In the genomic region with DNA sequence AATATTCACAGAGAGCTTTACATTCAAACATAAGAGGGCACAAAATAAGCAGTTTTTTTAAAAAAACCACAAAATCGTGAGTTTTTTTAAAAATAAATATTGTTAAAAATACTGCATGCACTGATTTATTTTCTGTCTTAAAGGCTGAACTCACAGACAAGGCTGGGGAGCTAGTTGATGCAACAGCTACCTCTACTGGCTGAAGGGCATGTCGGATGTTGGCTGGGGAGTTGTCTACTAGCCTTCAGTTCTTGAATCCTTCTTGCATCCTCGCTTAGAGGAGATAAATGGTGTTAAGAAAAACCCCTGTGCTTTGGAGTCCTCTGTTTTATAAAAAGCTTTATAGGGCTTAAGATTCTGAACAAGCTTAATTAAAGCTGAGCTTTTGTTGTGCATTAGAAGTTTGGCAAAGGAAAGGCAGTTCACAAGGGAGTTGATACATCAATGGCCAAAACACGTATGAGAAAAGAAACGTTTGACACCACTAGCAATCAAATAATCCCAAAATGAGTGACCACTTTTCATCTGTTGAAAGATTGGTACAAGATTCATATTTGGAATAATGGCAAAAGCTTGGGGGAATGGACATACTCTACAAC, we compare ENCODE assay signal across 8 cellular contexts.
A peak's percentile ranks its signal among the peaks of the same experiment; 100 is the strongest.
DNase-seq lines count a peak whose midpoint lies in the region; ATAC-seq and TF ChIP-seq lines count a peak whose summit lies in the region.

No MANE protein-coding gene starts in this region.

- H3K27me3 ChIP-seq in Peyer's patch (no peaks in the 10 kb centered on the region), right lobe of liver (no peaks in the 10 kb centered on the region)

- TF ChIP-seq POLR2A in Peyer's patch (IDR thresholded peaks at IDR 0.05) (no peak), right lobe of liver (IDR thresholded peaks at IDR 0.05) (no peak)

- ATAC-seq in activated naive CD8-positive, alpha-beta T cell treated with anti-CD3 and anti-CD28 coated beads, Interleukin-2, amount 50 U/mL, for 24 hours, result no peak
- ATAC-seq in right lobe of liver, result peak; percentile 89 to 97 (median 94)
- ATAC-seq in GM21515 (IDR thresholded peaks at IDR 0.05; ENCODE audit: unreplicated experiment), result no peak
- ATAC-seq in GM19035 (IDR thresholded peaks at IDR 0.05; ENCODE audit: unreplicated experiment), result no peak

- H3K4me3 Mint-ChIP-seq in activated naive CD8-positive, alpha-beta T cell treated with anti-CD3 and anti-CD28 coated beads for 36 hours, result no peak overlapping the region
- H3K4me3 Mint-ChIP-seq in activated naive CD8-positive, alpha-beta T cell treated with anti-CD3 and anti-CD28 coated beads, Interleukin-2, amount 50 U/mL, for 24 hours, result no peak overlapping the region

- H3K4me1 ChIP-seq in Peyer's patch (no peaks in the 10 kb centered on the region), right lobe of liver (no peaks in the 10 kb centered on the region)

- intact Hi-C loops in right lobe of liver (cut with DNase I), result loop anchor here (10.0 kb wide), 1 partner anchor 323 kb away; no protein-coding TSS in a partner anchor

- no peak overlapping the region for H3K4me3 ChIP-seq in Peyer's patch
- H3K4me3 ChIP-seq in right lobe of liver, result no peak overlapping the region

- H3K27ac Mint-ChIP-seq in activated naive CD8-positive, alpha-beta T cell treated with anti-CD3 and anti-CD28 coated beads for 36 hours, result no peak overlapping the region
- H3K27ac Mint-ChIP-seq in activated naive CD8-positive, alpha-beta T cell treated with anti-CD3 and anti-CD28 coated beads, Interleukin-2, amount 50 U/mL, for 24 hours, result no peak overlapping the region

- H3K36me3 ChIP-seq in Peyer's patch (peaks cover 0 to 49% (median 0%) of the 10 kb centered on the region in 3 donors), right lobe of liver (peaks cover 0 to 2% (median 0%) of the 10 kb centered on the region in 4 donors)

- H3K27ac ChIP-seq in Peyer's patch (no peak overlapping the region), right lobe of liver (no peak overlapping the region)

- no peaks in the 10 kb centered on the region for H3K27me3 Mint-ChIP-seq in activated naive CD8-positive, alpha-beta T cell treated with anti-CD3 and anti-CD28 coated beads for 36 hours
- H3K27me3 Mint-ChIP-seq in activated naive CD8-positive, alpha-beta T cell treated with anti-CD3 and anti-CD28 coated beads, Interleukin-2, amount 50 U/mL, for 24 hours, result no peaks in the 10 kb centered on the region

- H3K9me3 ChIP-seq in Peyer's patch, result no peaks in the 10 kb centered on the region
- H3K9me3 ChIP-seq in right lobe of liver, result no peaks in the 10 kb centered on the region

- peaks cover 15% of the 10 kb centered on the region for H3K36me3 Mint-ChIP-seq in activated naive CD8-positive, alpha-beta T cell treated with anti-CD3 and anti-CD28 coated beads for 36 hours
- peaks cover 32% of the 10 kb centered on the region for H3K36me3 Mint-ChIP-seq in activated naive CD8-positive, alpha-beta T cell treated with anti-CD3 and anti-CD28 coated beads, Interleukin-2, amount 50 U/mL, for 24 hours (ENCODE audit: low read depth)

- peak in 4 of 6 experiments; percentile 42 to 83 (median 82) for TF ChIP-seq CTCF in Peyer's patch (IDR thresholded peaks at IDR 0.05)
- TF ChIP-seq CTCF in right lobe of liver (IDR thresholded peaks at IDR 0.05), result peak; percentile 70 to 86 (median 80)

- DNase-seq in activated naive CD8-positive, alpha-beta T cell treated with anti-CD3 and anti-CD28 coated beads for 36 hours, result peak; percentile 13
- no peak for DNase-seq in activated naive CD8-positive, alpha-beta T cell treated with anti-CD3 and anti-CD28 coated beads, Interleukin-2, amount 50 U/mL, for 24 hours
- DNase-seq in LHCN-M2 (ENCODE audit: low read depth), result peak; percentile 62
- peak in 1 of 3 donors; percentile 66 for DNase-seq in Peyer's patch
- peak; percentile 87 for DNase-seq in dermis blood vessel endothelial cell
- peak in 2 of 3 donors; percentile 34 to 66 for DNase-seq in right lobe of liver

- H3K9me3 Mint-ChIP-seq in activated naive CD8-positive, alpha-beta T cell treated with anti-CD3 and anti-CD28 coated beads for 36 hours, result no peaks in the 10 kb centered on the region
- no peaks in the 10 kb centered on the region for H3K9me3 Mint-ChIP-seq in activated naive CD8-positive, alpha-beta T cell treated with anti-CD3 and anti-CD28 coated beads, Interleukin-2, amount 50 U/mL, for 24 hours

- H3K4me1 Mint-ChIP-seq in activated naive CD8-positive, alpha-beta T cell treated with anti-CD3 and anti-CD28 coated beads for 36 hours, result no peaks in the 10 kb centered on the region
- no peaks in the 10 kb centered on the region for H3K4me1 Mint-ChIP-seq in activated naive CD8-positive, alpha-beta T cell treated with anti-CD3 and anti-CD28 coated beads, Interleukin-2, amount 50 U/mL, for 24 hours

- WGBS in right lobe of liver (ENCODE audit: insufficient coverage, low coverage, low lambda C conversion rate, missing lambda C conversion rate), result 33% methylated on average over 5 of the region's 5 CpGs

Comparison
In these comparisons a context has a peak if more than half of its experiments do, and no peak if none do; other contexts are left out.
1. ATAC-seq: peak in right lobe of liver (4 of 4); none in activated naive CD8-positive, alpha-beta T cell treated with anti-CD3 and anti-CD28 coated beads, Interleukin-2, amount 50 U/mL, for 24 hours (single experiment), GM21515 (single experiment) and GM19035 (single experiment).